In genomic region chr16:30884760-30885159, GRCh38 we compare ENCODE assay signal across 25 cellular contexts. TPM values are rescaled to one million over a fixed set of nuclear protein-coding genes. Genes with fewer than 3 reads are reported as not detected.
DNase-seq lines count a peak whose midpoint lies in the region; ATAC-seq and TF ChIP-seq lines count a peak whose summit lies in the region.
"Had no signal": no experiment of that assay in that cellular context is flagged by ENCODE, and none has a peak within 500 bp of the region (broad histone marks: within the 10 kb centered on the region; RNA-seq: fewer than 3 reads in every experiment).

No MANE protein-coding gene starts in this region.

- H3K9me2 ChIP-seq in PC-3 (replicated peaks; ENCODE audit: low read length): no peaks in the 10 kb centered on the region

- peaks cover 4 to 14% of the 10 kb centered on the region in 2 donors for H3K36me3 Mint-ChIP-seq in activated T-cell treated with anti-CD3 and anti-CD28 coated beads, Interleukin-2, amount 50 U/mL, for 72 hours (ENCODE audit: insufficient read depth in 2 of 2)
- peaks cover 29% of the 10 kb centered on the region for H3K36me3 Mint-ChIP-seq in activated naive CD8-positive, alpha-beta T cell treated with anti-CD3 and anti-CD28 coated beads, Interleukin-2, amount 10 ng/mL, durations not matched to agents 7 days and 5 days
- peaks cover 41% of the 10 kb centered on the region for H3K36me3 Mint-ChIP-seq in stimulated activated memory B cell treated with anti-CD40 and anti-IgM and Interleukin-4, amounts not matched to agents 10 μg/mL and 1 μg/mL and 100 μg/mL, for 72 hours

- H3K36me3 ChIP-seq in PC-3 (ENCODE audit: low read depth, low read length): no peaks in the 10 kb centered on the region
- H3K36me3 ChIP-seq: ovary had no signal

- no peak overlapping the region for H2AFZ ChIP-seq in PC-3 (ENCODE audit: low read length)

- no peak for TF ChIP-seq CTCF in PC-3 (conservative IDR thresholded peaks at IDR 0.05; ENCODE audit: low read depth, low read length)

- no peaks in the 10 kb centered on the region for H3K27me3 ChIP-seq in PC-3 (ENCODE audit: low read length)
- H3K27me3 ChIP-seq: dorsolateral prefrontal cortex, ovary, suprapubic skin, vagina had no signal

- no peaks in the 10 kb centered on the region for H3F3A ChIP-seq in PC-3 (ENCODE audit: low read length, unreplicated experiment)

- no peak overlapping the region for H3K4me3 ChIP-seq in PC-3 (ENCODE audit: low read length)
- H3K4me3 ChIP-seq: dorsolateral prefrontal cortex, lung, ovary, suprapubic skin, vagina had no signal

- CTCF ChIA-PET in PC-3 (lab: Charles Lee): no interaction called here

- peak overlapping the region; percentile 0 for H3K27ac Mint-ChIP-seq in activated T-cell treated with anti-CD3 and anti-CD28 coated beads, Interleukin-2, amount 50 U/mL, for 72 hours
- peak overlapping the region; percentile 27 for H3K27ac Mint-ChIP-seq in activated naive CD8-positive, alpha-beta T cell treated with anti-CD3 and anti-CD28 coated beads, Interleukin-2, amount 10 ng/mL, durations not matched to agents 7 days and 5 days
- H3K27ac Mint-ChIP-seq in stimulated activated memory B cell treated with anti-CD40 and anti-IgM and Interleukin-4, amounts not matched to agents 10 μg/mL and 1 μg/mL and 100 μg/mL, for 72 hours: peak overlapping the region; percentile 74

- H3K4me2 ChIP-seq in PC-3 (ENCODE audit: low read length): no peak overlapping the region

- H3K4me1 Mint-ChIP-seq in activated T-cell treated with anti-CD3 and anti-CD28 coated beads, Interleukin-2, amount 50 U/mL, for 72 hours (ENCODE audit: low read depth): peaks cover 13% of the 10 kb centered on the region
- H3K4me1 Mint-ChIP-seq in activated naive CD8-positive, alpha-beta T cell treated with anti-CD3 and anti-CD28 coated beads, Interleukin-2, amount 10 ng/mL, durations not matched to agents 7 days and 5 days: peaks cover 26% of the 10 kb centered on the region
- peaks cover 48% of the 10 kb centered on the region for H3K4me1 Mint-ChIP-seq in stimulated activated memory B cell treated with anti-CD40 and anti-IgM and Interleukin-4, amounts not matched to agents 10 μg/mL and 1 μg/mL and 100 μg/mL, for 72 hours

- POLR2A ChIA-PET in activated naive CD8-positive, alpha-beta T cell treated with anti-CD3 and anti-CD28 coated beads, Interleukin-2, amount 10 ng/mL, durations not matched to agents 7 days and 5 days (lab: Charles Lee): interaction anchor here (1.3 to 3.5 kb wide), 2 partner anchors 9 to 17 kb away, joined by 3 to 15 read pairs; partner anchors contain the start of gene BCL7C
- POLR2A ChIA-PET in PC-3 (lab: Charles Lee; ENCODE audit: unreplicated experiment): no interaction called here

- ATAC-seq in activated T-cell treated with anti-CD3 and anti-CD28 coated beads, Interleukin-2, amount 50 U/mL, for 72 hours (replicated peaks in 1 of 2): no peak
- ATAC-seq in HG03460 (IDR thresholded peaks at IDR 0.05; ENCODE audit: unreplicated experiment): peak; percentile 48
- ATAC-seq in activated naive CD8-positive, alpha-beta T cell treated with anti-CD3 and anti-CD28 coated beads, Interleukin-2, amount 10 ng/mL, durations not matched to agents 7 days and 5 days (ENCODE audit: low read depth): no peak
- ATAC-seq in stimulated activated memory B cell treated with anti-CD40 and anti-IgM and Interleukin-4, amounts not matched to agents 10 μg/mL and 1 μg/mL and 100 μg/mL, for 72 hours: peak; percentile 96
- ATAC-seq in PC-3: no peak
- ATAC-seq in HG02678 (IDR thresholded peaks at IDR 0.05; ENCODE audit: unreplicated experiment): no peak
- ATAC-seq in HG03139 (IDR thresholded peaks at IDR 0.05; ENCODE audit: unreplicated experiment): no peak
- ATAC-seq: HCT116, right cardiac atrium, SK-N-SH treated with all-trans-retinoic acid at 6 μM for 48 hours had no signal

- no peak overlapping the region for H3K4me3 Mint-ChIP-seq in activated T-cell treated with anti-CD3 and anti-CD28 coated beads, Interleukin-2, amount 50 U/mL, for 72 hours
- no peak overlapping the region for H3K4me3 Mint-ChIP-seq in activated naive CD8-positive, alpha-beta T cell treated with anti-CD3 and anti-CD28 coated beads, Interleukin-2, amount 10 ng/mL, durations not matched to agents 7 days and 5 days
- peak overlapping the region; percentile 47 for H3K4me3 Mint-ChIP-seq in stimulated activated memory B cell treated with anti-CD40 and anti-IgM and Interleukin-4, amounts not matched to agents 10 μg/mL and 1 μg/mL and 100 μg/mL, for 72 hours

- no peaks in the 10 kb centered on the region for H3K79me2 ChIP-seq in PC-3 (ENCODE audit: low read length)

- H3K9ac ChIP-seq in PC-3 (ENCODE audit: low read length): no peak overlapping the region

- no peaks in the 10 kb centered on the region for H3K27me3 Mint-ChIP-seq in activated T-cell treated with anti-CD3 and anti-CD28 coated beads, Interleukin-2, amount 50 U/mL, for 72 hours (ENCODE audit: low read depth)
- H3K27me3 Mint-ChIP-seq in activated naive CD8-positive, alpha-beta T cell treated with anti-CD3 and anti-CD28 coated beads, Interleukin-2, amount 10 ng/mL, durations not matched to agents 7 days and 5 days: no peaks in the 10 kb centered on the region
- H3K27me3 Mint-ChIP-seq in stimulated activated memory B cell treated with anti-CD40 and anti-IgM and Interleukin-4, amounts not matched to agents 10 μg/mL and 1 μg/mL and 100 μg/mL, for 72 hours: no peaks in the 10 kb centered on the region

- DNase-seq in activated T-cell treated with anti-CD3 and anti-CD28 coated beads, Interleukin-2, amount 50 U/mL, for 72 hours: no peak
- no peak for DNase-seq in activated T-cell treated with anti-CD3 and anti-CD28 coated beads, Interleukin-2, amount 50 U/mL, for 48 hours
- no peak for DNase-seq in activated naive CD8-positive, alpha-beta T cell treated with anti-CD3 and anti-CD28 coated beads, Interleukin-2, amount 10 ng/mL, durations not matched to agents 7 days and 5 days
- no peak for DNase-seq in PC-3
- DNase-seq: activated gamma-delta T cell treated with Interleukin-2 at 50 U/mL for 16 hours; anterior cingulate cortex; C1 segment of cervical spinal cord; caudate nucleus; dorsolateral prefrontal cortex; GDM1; NCI-H1105 treated with DMSO at 0.1 percent for 48 hours; NCI-H524; ovary; right cardiac atrium; RPMI8226; stimulated activated CD4-positive, alpha-beta T cell treated with anti-CD3 and anti-CD28 coated beads, Interleukin-12 subunit alpha, Interleukin-12 subunit beta, amount 100 ng/mL, for 4 hours had no signal

- intact Hi-C loops in PC-3 (cut with micrococcal nuclease): no loop called here

- H3K4me1 ChIP-seq in PC-3 (ENCODE audit: insufficient read depth, low read length): no peaks in the 10 kb centered on the region
- H3K4me1 ChIP-seq: suprapubic skin, vagina had no signal

- no peaks in the 10 kb centered on the region for H3K9me3 ChIP-seq in PC-3 (ENCODE audit: low read length)
- H3K9me3 ChIP-seq: ovary, suprapubic skin, vagina had no signal

- no peaks in the 10 kb centered on the region for H3K9me3 Mint-ChIP-seq in activated T-cell treated with anti-CD3 and anti-CD28 coated beads, Interleukin-2, amount 50 U/mL, for 72 hours
- H3K9me3 Mint-ChIP-seq in activated naive CD8-positive, alpha-beta T cell treated with anti-CD3 and anti-CD28 coated beads, Interleukin-2, amount 10 ng/mL, durations not matched to agents 7 days and 5 days: no peaks in the 10 kb centered on the region
- H3K9me3 Mint-ChIP-seq in stimulated activated memory B cell treated with anti-CD40 and anti-IgM and Interleukin-4, amounts not matched to agents 10 μg/mL and 1 μg/mL and 100 μg/mL, for 72 hours: no peaks in the 10 kb centered on the region

- H3K27ac ChIP-seq in PC-3 (ENCODE audit: low read length): no peak overlapping the region
- H3K27ac ChIP-seq: dorsolateral prefrontal cortex, ovary, suprapubic skin, vagina had no signal

- no peaks in the 10 kb centered on the region for H4K20me1 ChIP-seq in PC-3 (ENCODE audit: low read length)

- BruUV-seq in PC-3 (replicated peaks; lab: Mats Ljungman, UMichigan): no TSS peak

RNA-seq across cellular contexts. Expression of gene BCL7C, which starts 9.1 kb away (rescaled TPM):
- total RNA-seq in activated T-cell treated with anti-CD3 and anti-CD28 coated beads, Interleukin-2, amount 50 U/mL, for 72 hours: 10 to 100 TPM; 21.7 to 23.2 TPM
- 10 to 100 TPM; 31.1 to 31.8 TPM for total RNA-seq in activated naive CD8-positive, alpha-beta T cell treated with anti-CD3 and anti-CD28 coated beads, Interleukin-2, amount 10 ng/mL, durations not matched to agents 7 days and 5 days
- 75.6 and 97.3 TPM in 2 replicates for total RNA-seq in PC-3 (2014; rRNA removed)

RNA-seq across cellular contexts. Expression of gene CTF1, which starts 11.7 kb away (rescaled TPM):
- under 1 TPM; 0.25 to 0.72 TPM for total RNA-seq in activated T-cell treated with anti-CD3 and anti-CD28 coated beads, Interleukin-2, amount 50 U/mL, for 72 hours
- under 1 TPM; 0.19 to 0.37 TPM for total RNA-seq in activated naive CD8-positive, alpha-beta T cell treated with anti-CD3 and anti-CD28 coated beads, Interleukin-2, amount 10 ng/mL, durations not matched to agents 7 days and 5 days
- 0.29 and 0.98 TPM in 2 replicates for total RNA-seq in PC-3 (2014; rRNA removed)

RNA-seq across cellular contexts. Expression of gene FBXL19, which starts 38.6 kb away (rescaled TPM):
- 10 to 100 TPM; 24.9 to 25.7 TPM for total RNA-seq in activated T-cell treated with anti-CD3 and anti-CD28 coated beads, Interleukin-2, amount 50 U/mL, for 72 hours
- 10 to 100 TPM; 20.1 to 24.4 TPM for total RNA-seq in activated naive CD8-positive, alpha-beta T cell treated with anti-CD3 and anti-CD28 coated beads, Interleukin-2, amount 10 ng/mL, durations not matched to agents 7 days and 5 days
- total RNA-seq in PC-3 (2014; rRNA removed): 36.2 and 48.5 TPM in 2 replicates

Comparison
In these comparisons a context has a peak if more than half of its experiments do, and no peak if none do; other contexts are left out.
1. ATAC-seq: peak in HG03460 (single experiment) and stimulated activated memory B cell treated with anti-CD40 and anti-IgM and Interleukin-4, amounts not matched to agents 10 μg/mL and 1 μg/mL and 100 μg/mL, for 72 hours (single experiment); none in activated T-cell treated with anti-CD3 and anti-CD28 coated beads, Interleukin-2, amount 50 U/mL, for 72 hours (0 of 2), activated naive CD8-positive, alpha-beta T cell treated with anti-CD3 and anti-CD28 coated beads, Interleukin-2, amount 10 ng/mL, durations not matched to agents 7 days and 5 days (single experiment), PC-3 (single experiment), HG02678 (single experiment) and HG03139 (single experiment).
2. H3K27ac Mint-ChIP-seq: peak in every context shown above with its lines; median percentile 74 in stimulated activated memory B cell treated with anti-CD40 and anti-IgM and Interleukin-4, amounts not matched to agents 10 μg/mL and 1 μg/mL and 100 μg/mL, for 72 hours; 27 in activated naive CD8-positive, alpha-beta T cell treated with anti-CD3 and anti-CD28 coated beads, Interleukin-2, amount 10 ng/mL, durations not matched to agents 7 days and 5 days; 0 in activated T-cell treated with anti-CD3 and anti-CD28 coated beads, Interleukin-2, amount 50 U/mL, for 72 hours.